ENCODE assay signal across 8 cellular contexts in genomic region chr20:59149678-59150504, GRCh38. TPM values are rescaled to one million over a fixed set of nuclear protein-coding genes. Genes with fewer than 3 reads are reported as not detected.
DNase-seq lines count a peak whose midpoint lies in the region; ATAC-seq lines count a peak whose summit lies in the region.

No MANE protein-coding gene starts in this region.

- peaks cover 94% of the 10 kb centered on the region for H3K4me1 Mint-ChIP-seq in activated T-cell treated with anti-CD3 and anti-CD28 coated beads, Interleukin-2, amount 50 U/mL, for 4 hours (ENCODE audit: low read depth)
- peaks cover 95% of the 10 kb centered on the region for H3K4me1 Mint-ChIP-seq in stimulated activated naive CD8-positive, alpha-beta T cell treated with anti-CD3 and anti-CD28 coated beads, Interleukin-15, amount 100 ng/mL, for 72 hours

- peak overlapping the region; percentile 97 to 99 for H3K27ac Mint-ChIP-seq in stimulated activated naive CD8-positive, alpha-beta T cell treated with anti-CD3 and anti-CD28 coated beads, Interleukin-15, amount 100 ng/mL, for 72 hours

- no peaks in the 10 kb centered on the region for H3K27me3 Mint-ChIP-seq in activated T-cell treated with anti-CD3 and anti-CD28 coated beads, Interleukin-2, amount 50 U/mL, for 4 hours (ENCODE audit: low read depth)
- H3K27me3 Mint-ChIP-seq in stimulated activated naive CD8-positive, alpha-beta T cell treated with anti-CD3 and anti-CD28 coated beads, Interleukin-15, amount 100 ng/mL, for 72 hours, result no peaks in the 10 kb centered on the region

- peak; percentile 50 to 62 for ATAC-seq in activated T-cell treated with anti-CD3 and anti-CD28 coated beads, Interleukin-2, amount 50 U/mL, for 4 hours
- ATAC-seq in left lobe of liver (no peak), GM19397 (IDR thresholded peaks at IDR 0.05; ENCODE audit: unreplicated experiment) (no peak)
- ATAC-seq in stimulated activated naive CD8-positive, alpha-beta T cell treated with anti-CD3 and anti-CD28 coated beads, Interleukin-15, amount 100 ng/mL, for 72 hours, result peak; percentile 80

- DNase-seq in MV-4-11 (lab: John Stamatoyannopoulos, UW), result peak; percentile 20
- peak; percentile 39 for DNase-seq in activated T-cell treated with anti-CD3 and anti-CD28 coated beads, Interleukin-2, amount 50 U/mL, for 4 hours
- DNase-seq in left lobe of liver (ENCODE audit: low spot score), result peak; percentile 38
- peak; percentile 63 to 83 for DNase-seq in stimulated activated naive CD8-positive, alpha-beta T cell treated with anti-CD3 and anti-CD28 coated beads, Interleukin-15, amount 100 ng/mL, for 72 hours
- no peak for DNase-seq in NCI-H2081 treated with DMSO at 0.1 percent for 48 hours (lab: John Stamatoyannopoulos, UW)
- no peak for DNase-seq in GM19240 (ENCODE audit: insufficient read length, low spot score)
- DNase-seq in HT-29 (ENCODE audit: low spot score), result no peak

- no peaks in the 10 kb centered on the region for H3K9me3 Mint-ChIP-seq in activated T-cell treated with anti-CD3 and anti-CD28 coated beads, Interleukin-2, amount 50 U/mL, for 4 hours
- H3K9me3 Mint-ChIP-seq in stimulated activated naive CD8-positive, alpha-beta T cell treated with anti-CD3 and anti-CD28 coated beads, Interleukin-15, amount 100 ng/mL, for 72 hours, result no peaks in the 10 kb centered on the region

- H3K36me3 Mint-ChIP-seq in activated T-cell treated with anti-CD3 and anti-CD28 coated beads, Interleukin-2, amount 50 U/mL, for 4 hours (ENCODE audit: insufficient read depth), result peaks cover 9% of the 10 kb centered on the region

- peak overlapping the region; percentile 57 for H3K4me3 Mint-ChIP-seq in activated T-cell treated with anti-CD3 and anti-CD28 coated beads, Interleukin-2, amount 50 U/mL, for 4 hours
- H3K4me3 Mint-ChIP-seq in stimulated activated naive CD8-positive, alpha-beta T cell treated with anti-CD3 and anti-CD28 coated beads, Interleukin-15, amount 100 ng/mL, for 72 hours, result peak overlapping the region; percentile 75

RNA-seq across cellular contexts. Expression of gene ZNF831, which starts 13.7 kb away (rescaled TPM):
- total RNA-seq in activated T-cell treated with anti-CD3 and anti-CD28 coated beads, Interleukin-2, amount 50 U/mL, for 4 hours, result 1 to 10 TPM; 1.8 to 2.5 (median 2.2) TPM
- total RNA-seq in left lobe of liver, result 0.05 TPM
- total RNA-seq in HT-29 (2014; rRNA removed; shearing (Covaris generic)), result not detected in 2 replicates

Comparison
In these comparisons a context has a peak if more than half of its experiments do, and no peak if none do; other contexts are left out.
1. DNase-seq: peak in MV-4-11 (single experiment), activated T-cell treated with anti-CD3 and anti-CD28 coated beads, Interleukin-2, amount 50 U/mL, for 4 hours (single experiment), left lobe of liver (single experiment) and stimulated activated naive CD8-positive, alpha-beta T cell treated with anti-CD3 and anti-CD28 coated beads, Interleukin-15, amount 100 ng/mL, for 72 hours (2 of 2); none in NCI-H2081 treated with DMSO at 0.1 percent for 48 hours (single experiment), GM19240 (single experiment) and HT-29 (single experiment).
2. ATAC-seq: peak in activated T-cell treated with anti-CD3 and anti-CD28 coated beads, Interleukin-2, amount 50 U/mL, for 4 hours (2 of 2) and stimulated activated naive CD8-positive, alpha-beta T cell treated with anti-CD3 and anti-CD28 coated beads, Interleukin-15, amount 100 ng/mL, for 72 hours (single experiment); none in left lobe of liver (single experiment) and GM19397 (single experiment).